ENCODE assay signal across 8 cellular contexts in genomic region chr2:177148477-177149154, GRCh38.
DNase-seq lines count a peak whose midpoint lies in the region; ATAC-seq and TF ChIP-seq lines count a peak whose summit lies in the region.

No MANE protein-coding gene starts in this region.

- POLR2A ChIA-PET in naive thymus-derived CD4-positive, alpha-beta T cell (lab: Charles Lee) = interaction anchor here (0.9 to 2.0 kb wide), 6 partner anchors 16 to 470 kb away, joined by 3 to 6 read pairs (median 4); partner anchors contain the start of genes HNRNPA3 and NFE2L2

- H3K4me1 ChIP-seq in OCI-LY1 (ENCODE audit: insufficient read depth, low read length, severe bottlenecking) (peaks cover 9% of the 10 kb centered on the region), esophagus muscularis mucosa (peaks cover 7 to 14% (median 10%) of the 10 kb centered on the region in 4 donors)
- peaks cover 6 to 14% of the 10 kb centered on the region in 2 donors for H3K4me1 ChIP-seq in naive thymus-derived CD4-positive, alpha-beta T cell (ENCODE audit: control insufficient read depth in 2 of 2, insufficient read depth in 2 of 2, low read length in 2 of 2)

- CTCF ChIA-PET in naive thymus-derived CD4-positive, alpha-beta T cell (lab: Charles Lee) = interaction anchor here (0.6 to 5.0 kb wide), 22 partner anchors 7 to 1459 kb away, joined by 3 to 34 read pairs (median 4); no protein-coding TSS in a partner anchor

- H3K4me3 ChIP-seq in OCI-LY1 (ENCODE audit: low read depth, low read length, poor library complexity, severe bottlenecking) = peak overlapping the region; percentile 56
- peak overlapping the region; percentile 43 to 54 (median 44) for H3K4me3 ChIP-seq in esophagus muscularis mucosa
- peak overlapping the region; percentile 72 for H3K4me3 ChIP-seq in naive thymus-derived CD4-positive, alpha-beta T cell (ENCODE audit: low read length)

- no peaks in the 10 kb centered on the region for H3F3A ChIP-seq in OCI-LY1 (ENCODE audit: insufficient read depth, low read length)

- peaks cover 8 to 16% (median 11%) of the 10 kb centered on the region in 7 donors for H3K4me1 Mint-ChIP-seq in naive thymus-derived CD4-positive, alpha-beta T cell
- peaks cover 6% of the 10 kb centered on the region for H3K4me1 Mint-ChIP-seq in stimulated activated memory B cell treated with anti-CD40 and anti-IgM and Interleukin-4, amounts not matched to agents 10 μg/mL and 1 μg/mL and 100 μg/mL, for 72 hours

- H3K36me3 Mint-ChIP-seq in naive thymus-derived CD4-positive, alpha-beta T cell = no peaks in the 10 kb centered on the region
- no peaks in the 10 kb centered on the region for H3K36me3 Mint-ChIP-seq in stimulated activated memory B cell treated with anti-CD40 and anti-IgM and Interleukin-4, amounts not matched to agents 10 μg/mL and 1 μg/mL and 100 μg/mL, for 72 hours

- H3K9me3 Mint-ChIP-seq in naive thymus-derived CD4-positive, alpha-beta T cell = no peaks in the 10 kb centered on the region
- H3K9me3 Mint-ChIP-seq in stimulated activated memory B cell treated with anti-CD40 and anti-IgM and Interleukin-4, amounts not matched to agents 10 μg/mL and 1 μg/mL and 100 μg/mL, for 72 hours = no peaks in the 10 kb centered on the region

- H3K27ac ChIP-seq in OCI-LY1 (ENCODE audit: low read depth, low read length, poor library complexity, severe bottlenecking) (no peak overlapping the region), esophagus muscularis mucosa (replicated peaks in 1 of 4) (no peak overlapping the region)
- H3K27ac ChIP-seq in naive thymus-derived CD4-positive, alpha-beta T cell (ENCODE audit: low read depth, low read length) = no peak overlapping the region

- TF ChIP-seq POLR2A in esophagus muscularis mucosa (IDR thresholded peaks at IDR 0.05; ENCODE audit: low read depth) = no peak

- ATAC-seq in GM21528 (IDR thresholded peaks at IDR 0.05; ENCODE audit: low FRiP score, unreplicated experiment) = peak; percentile 92
- ATAC-seq in naive thymus-derived CD4-positive, alpha-beta T cell = peak; percentile 96
- ATAC-seq in stimulated activated memory B cell treated with anti-CD40 and anti-IgM and Interleukin-4, amounts not matched to agents 10 μg/mL and 1 μg/mL and 100 μg/mL, for 72 hours = peak; percentile 91

- peak overlapping the region; percentile 39; the same call in 1 of the 2 replicates for H3K9ac ChIP-seq in OCI-LY1 (ENCODE audit: low read length)

- peak overlapping the region; percentile 84 to 94 (median 89) for H3K4me3 Mint-ChIP-seq in naive thymus-derived CD4-positive, alpha-beta T cell
- H3K4me3 Mint-ChIP-seq in stimulated activated memory B cell treated with anti-CD40 and anti-IgM and Interleukin-4, amounts not matched to agents 10 μg/mL and 1 μg/mL and 100 μg/mL, for 72 hours = peak overlapping the region; percentile 81

- H3K27me3 ChIP-seq in OCI-LY1 (ENCODE audit: insufficient read depth, low read length) (no peaks in the 10 kb centered on the region), esophagus muscularis mucosa (peaks cover 0 to 68% (median 16%) of the 10 kb centered on the region in 4 donors)
- peaks cover 0 to 3% of the 10 kb centered on the region in 2 donors for H3K27me3 ChIP-seq in naive thymus-derived CD4-positive, alpha-beta T cell (ENCODE audit: control insufficient read depth in 2 of 2, insufficient read depth in 2 of 2, low read length in 2 of 2)

- H3K36me3 ChIP-seq in OCI-LY1 (ENCODE audit: insufficient read depth, low read length) = no peaks in the 10 kb centered on the region
- no peaks in the 10 kb centered on the region for H3K36me3 ChIP-seq in esophagus muscularis mucosa
- H3K36me3 ChIP-seq in naive thymus-derived CD4-positive, alpha-beta T cell (ENCODE audit: control insufficient read depth in 2 of 3, insufficient read depth in 3 of 3, low read length in 3 of 3) = no peaks in the 10 kb centered on the region

- peaks cover 33 to 73% (median 52%) of the 10 kb centered on the region in 5 donors for H3K27me3 Mint-ChIP-seq in naive thymus-derived CD4-positive, alpha-beta T cell
- H3K27me3 Mint-ChIP-seq in stimulated activated memory B cell treated with anti-CD40 and anti-IgM and Interleukin-4, amounts not matched to agents 10 μg/mL and 1 μg/mL and 100 μg/mL, for 72 hours = peaks cover 7% of the 10 kb centered on the region

- H3K27ac Mint-ChIP-seq in naive thymus-derived CD4-positive, alpha-beta T cell = peak overlapping the region in 8 of 9 donors; percentile 3 to 33 (median 11)
- H3K27ac Mint-ChIP-seq in stimulated activated memory B cell treated with anti-CD40 and anti-IgM and Interleukin-4, amounts not matched to agents 10 μg/mL and 1 μg/mL and 100 μg/mL, for 72 hours = no peak overlapping the region

- no peak for TF ChIP-seq EP300 in esophagus muscularis mucosa (IDR thresholded peaks at IDR 0.05)

- H3K9me3 ChIP-seq in OCI-LY1 (ENCODE audit: low read length) = no peaks in the 10 kb centered on the region
- H3K9me3 ChIP-seq in esophagus muscularis mucosa = no peaks in the 10 kb centered on the region
- no peaks in the 10 kb centered on the region for H3K9me3 ChIP-seq in naive thymus-derived CD4-positive, alpha-beta T cell (ENCODE audit: control insufficient read depth in 2 of 3, low read length in 3 of 3)

- H2AFZ ChIP-seq in OCI-LY1 (ENCODE audit: low read length) = no peak overlapping the region

- no peaks in the 10 kb centered on the region for H3K79me2 ChIP-seq in OCI-LY1 (ENCODE audit: insufficient read depth, low read length)

- peak; percentile 58 for DNase-seq in DMS114 treated with DMSO at 0.1 percent for 48 hours (lab: John Stamatoyannopoulos, UW; ENCODE audit: unreplicated experiment)
- peak; percentile 58 for DNase-seq in HuH-7 (ENCODE audit: low spot score)
- peak; percentile 62 for DNase-seq in activated T-cell treated with anti-CD3 and anti-CD28 coated beads for 24 hours (ENCODE audit: low read depth)
- no peak for DNase-seq in esophagus muscularis mucosa (ENCODE audit: extremely low spot score)
- DNase-seq in naive thymus-derived CD4-positive, alpha-beta T cell = peak; percentile 60 to 77 (median 71)

- 7% methylated on average over 25 of the region's 25 CpGs for WGBS in esophagus muscularis mucosa

- H4K20me1 ChIP-seq in OCI-LY1 (ENCODE audit: insufficient read depth, low read length) = no peaks in the 10 kb centered on the region

- TF ChIP-seq CTCF in OCI-LY1 (IDR thresholded peaks at IDR 0.05; ENCODE audit: low read length) (peak; percentile 97), esophagus muscularis mucosa (IDR thresholded peaks at IDR 0.05) (peak; percentile 68 to 80 (median 73))

- H3K9me2 ChIP-seq in OCI-LY1 (ENCODE audit: low read depth, low read length) = no peaks in the 10 kb centered on the region

- peak overlapping the region; percentile 85 for H3K4me2 ChIP-seq in OCI-LY1 (ENCODE audit: low read length)

- intact Hi-C loops in esophagus muscularis mucosa (cut with DNase I) = loop anchor here (5.0 kb wide), 1 partner anchor 511 kb away; no protein-coding TSS in a partner anchor
- intact Hi-C loops in naive thymus-derived CD4-positive, alpha-beta T cell (cut with micrococcal nuclease) = loop anchor here (1.0 to 10.0 kb wide), 15 partner anchors 13 to 1782 kb away; a partner anchor contains a TSS
